Comparison of ENCODE assay signal across 29 cellular contexts in genomic region chr3:169495569-169495968, GRCh38.
"Had no signal": no experiment of that assay in that cellular context is flagged by ENCODE, and none has a peak within 500 bp of the region (broad histone marks: within the 10 kb centered on the region; RNA-seq: fewer than 3 reads in every experiment).

No MANE protein-coding gene starts in this region.

- ATAC-seq: activated CD8-positive, alpha-beta T cell treated with anti-CD3 and anti-CD28 coated beads for 36 hours; activated naive CD4-positive, alpha-beta T cell treated with anti-CD3 and anti-CD28 coated beads, Interleukin-2, amount 50 U/mL, for 72 hours; activated T-cell treated with anti-CD3 and anti-CD28 coated beads, Interleukin-2, amount 50 U/mL, for 4 hours; activated T-cell treated with anti-CD3 and anti-CD28 coated beads, Interleukin-2, amount 50 U/mL, for 72 hours; activated T-helper 17 cell treated with anti-CD3 and anti-CD28 coated beads, Interleukin-2, amount 50 U/mL, for 72 hours; body of pancreas had no signal

- DNase-seq: activated B cell treated with CpG ODN at 0.5 μM for 24 hours; activated CD4-positive, alpha-beta memory T cell treated with anti-CD3 and anti-CD28 coated beads for 36 hours; activated CD4-positive, alpha-beta T cell treated with anti-CD3 and anti-CD28 coated beads for 4 hours; activated CD4-positive, alpha-beta T cell treated with anti-CD3 and anti-CD28 coated beads, Interleukin-2, amount 10 ng/mL, durations not matched to agents 24 days and 14 days; activated CD4-positive, alpha-beta T cell treated with anti-CD3 and anti-CD28 coated beads, Interleukin-2, amount 50 U/mL, for 1 hour; activated CD4-positive, alpha-beta T cell treated with anti-CD3 and anti-CD28 coated beads, Interleukin-2, amount 50 U/mL, for 4 hours; activated CD4-positive, CD25-positive, alpha-beta regulatory T cell treated with anti-CD3 and anti-CD28 coated beads, Interleukin-2, amount 50 U/mL, for 72 hours; activated CD8-positive, alpha-beta memory T cell treated with anti-CD3 and anti-CD28 coated beads, Interleukin-2, amount 50 U/mL, for 4 hours; activated CD8-positive, alpha-beta T cell treated with anti-CD3 and anti-CD28 coated beads for 36 hours; activated effector memory CD4-positive, alpha-beta T cell treated with anti-CD3 and anti-CD28 coated beads, Interleukin-2, amount 50 U/mL, for 16 hours; activated gamma-delta T cell treated with Interleukin-2 at 50 U/mL for 16 hours; activated naive CD4-positive, alpha-beta T cell; activated naive CD4-positive, alpha-beta T cell treated with anti-CD3 and anti-CD28 coated beads for 36 hours; activated naive CD4-positive, alpha-beta T cell treated with anti-CD3 and anti-CD28 coated beads, Interleukin-2, amount 50 U/mL, for 16 hours; activated naive CD8-positive, alpha-beta T cell treated with anti-CD3 and anti-CD28 coated beads for 36 hours; activated T-cell treated with anti-CD3 and anti-CD28 coated beads for 4 hours; activated T-cell treated with anti-CD3 and anti-CD28 coated beads, Interleukin-2, amount 50 U/mL, for 1 hour; activated T-cell treated with anti-CD3 and anti-CD28 coated beads, Interleukin-2, amount 50 U/mL, for 4 hours; activated T-cell treated with anti-CD3 and anti-CD28 coated beads, Interleukin-2, amount 50 U/mL, for 72 hours; adrenal gland; amniotic stem cell; aorta; body of pancreas; brain microvascular endothelial cell; central memory CD4-positive, alpha-beta T cell; T-helper 2 cell; T-helper 9 cell had no signal
